ENCODE assay signal across 1 cellular context in the genomic region with DNA sequence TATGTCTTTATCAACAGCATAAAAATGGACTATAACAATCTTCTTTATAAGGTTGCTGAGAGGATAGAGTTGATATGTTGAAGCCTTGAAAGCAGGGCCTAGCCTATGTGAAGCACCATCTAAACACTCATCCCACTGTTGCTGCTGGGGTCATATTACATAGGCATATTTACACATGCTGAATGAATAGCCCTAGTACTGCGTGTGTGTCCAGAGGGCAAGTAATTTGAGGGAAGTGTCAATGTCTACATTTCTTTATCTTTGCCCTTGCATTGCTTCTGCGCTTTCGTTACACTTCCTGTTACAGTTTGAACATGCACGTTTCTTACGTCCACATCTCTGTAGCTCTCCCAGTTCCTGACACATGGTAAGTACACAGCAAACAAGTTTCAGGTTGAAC.
A peak's percentile ranks its signal among the peaks of the same experiment; 100 is the strongest.
TF ChIP-seq lines count a peak whose summit lies in the region.

No MANE protein-coding gene starts in this region.

TF ChIP-seq in HepG2, 621 proteins besides CTCF, POLR2A, EP300 and RAD21 (continued from another document and continues in another):
- no peak for TF ChIP-seq CENPT (CRISPR knock-in tag; IDR thresholded peaks at IDR 0.05; ENCODE audit: low read depth)
- TF ChIP-seq ZFP36L1 (CRISPR knock-in tag; IDR thresholded peaks at IDR 0.05), result no peak
- no peak for TF ChIP-seq ZIK1 (CRISPR knock-in tag; IDR thresholded peaks at IDR 0.05; ENCODE audit: borderline replicate concordance, low read depth)
- TF ChIP-seq ZKSCAN5 (CRISPR knock-in tag; IDR thresholded peaks at IDR 0.05), result no peak
- no peak for TF ChIP-seq ZNF3 (CRISPR knock-in tag; IDR thresholded peaks at IDR 0.05)
- peak; percentile 56; the same call in 1 of the 2 replicates for TF ChIP-seq PPARG (CRISPR knock-in tag; conservative IDR thresholded peaks at IDR 0.05)
- no peak for TF ChIP-seq RBM39 (IDR thresholded peaks at IDR 0.05; ENCODE audit: low read depth, low read length, poor library complexity, severe bottlenecking)
- TF ChIP-seq, protein P1, sequence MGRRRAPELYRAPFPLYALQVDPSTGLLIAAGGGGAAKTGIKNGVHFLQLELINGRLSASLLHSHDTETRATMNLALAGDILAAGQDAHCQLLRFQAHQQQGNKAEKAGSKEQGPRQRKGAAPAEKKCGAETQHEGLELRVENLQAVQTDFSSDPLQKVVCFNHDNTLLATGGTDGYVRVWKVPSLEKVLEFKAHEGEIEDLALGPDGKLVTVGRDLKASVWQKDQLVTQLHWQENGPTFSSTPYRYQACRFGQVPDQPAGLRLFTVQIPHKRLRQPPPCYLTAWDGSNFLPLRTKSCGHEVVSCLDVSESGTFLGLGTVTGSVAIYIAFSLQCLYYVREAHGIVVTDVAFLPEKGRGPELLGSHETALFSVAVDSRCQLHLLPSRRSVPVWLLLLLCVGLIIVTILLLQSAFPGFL (CRISPR knock-in tag; IDR thresholded peaks at IDR 0.05), result no peak
- TF ChIP-seq KDM2A (CRISPR knock-in tag; IDR thresholded peaks at IDR 0.05; ENCODE audit: borderline replicate concordance, low read depth), result no peak
- TF ChIP-seq MAFK (conservative IDR thresholded peaks at IDR 0.05 in 1 of 2, IDR thresholded peaks at IDR 0.05 in 1 of 2; ENCODE audit: low read length in 2 of 2), result no peak
- no peak for TF ChIP-seq ZNF382 (CRISPR knock-in tag; IDR thresholded peaks at IDR 0.05; ENCODE audit: borderline replicate concordance)
- TF ChIP-seq, protein P2, sequence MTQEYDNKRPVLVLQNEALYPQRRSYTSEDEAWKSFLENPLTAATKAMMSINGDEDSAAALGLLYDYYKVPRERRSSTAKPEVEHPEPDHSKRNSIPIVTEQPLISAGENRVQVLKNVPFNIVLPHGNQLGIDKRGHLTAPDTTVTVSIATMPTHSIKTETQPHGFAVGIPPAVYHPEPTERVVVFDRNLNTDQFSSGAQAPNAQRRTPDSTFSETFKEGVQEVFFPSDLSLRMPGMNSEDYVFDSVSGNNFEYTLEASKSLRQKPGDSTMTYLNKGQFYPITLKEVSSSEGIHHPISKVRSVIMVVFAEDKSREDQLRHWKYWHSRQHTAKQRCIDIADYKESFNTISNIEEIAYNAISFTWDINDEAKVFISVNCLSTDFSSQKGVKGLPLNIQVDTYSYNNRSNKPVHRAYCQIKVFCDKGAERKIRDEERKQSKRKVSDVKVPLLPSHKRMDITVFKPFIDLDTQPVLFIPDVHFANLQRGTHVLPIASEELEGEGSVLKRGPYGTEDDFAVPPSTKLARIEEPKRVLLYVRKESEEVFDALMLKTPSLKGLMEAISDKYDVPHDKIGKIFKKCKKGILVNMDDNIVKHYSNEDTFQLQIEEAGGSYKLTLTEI (CRISPR knock-in tag; conservative IDR thresholded peaks at IDR 0.05), result no peak
- TF ChIP-seq ZNF232 (CRISPR knock-in tag; IDR thresholded peaks at IDR 0.05; ENCODE audit: borderline replicate concordance), result no peak
- TF ChIP-seq, protein P3, sequence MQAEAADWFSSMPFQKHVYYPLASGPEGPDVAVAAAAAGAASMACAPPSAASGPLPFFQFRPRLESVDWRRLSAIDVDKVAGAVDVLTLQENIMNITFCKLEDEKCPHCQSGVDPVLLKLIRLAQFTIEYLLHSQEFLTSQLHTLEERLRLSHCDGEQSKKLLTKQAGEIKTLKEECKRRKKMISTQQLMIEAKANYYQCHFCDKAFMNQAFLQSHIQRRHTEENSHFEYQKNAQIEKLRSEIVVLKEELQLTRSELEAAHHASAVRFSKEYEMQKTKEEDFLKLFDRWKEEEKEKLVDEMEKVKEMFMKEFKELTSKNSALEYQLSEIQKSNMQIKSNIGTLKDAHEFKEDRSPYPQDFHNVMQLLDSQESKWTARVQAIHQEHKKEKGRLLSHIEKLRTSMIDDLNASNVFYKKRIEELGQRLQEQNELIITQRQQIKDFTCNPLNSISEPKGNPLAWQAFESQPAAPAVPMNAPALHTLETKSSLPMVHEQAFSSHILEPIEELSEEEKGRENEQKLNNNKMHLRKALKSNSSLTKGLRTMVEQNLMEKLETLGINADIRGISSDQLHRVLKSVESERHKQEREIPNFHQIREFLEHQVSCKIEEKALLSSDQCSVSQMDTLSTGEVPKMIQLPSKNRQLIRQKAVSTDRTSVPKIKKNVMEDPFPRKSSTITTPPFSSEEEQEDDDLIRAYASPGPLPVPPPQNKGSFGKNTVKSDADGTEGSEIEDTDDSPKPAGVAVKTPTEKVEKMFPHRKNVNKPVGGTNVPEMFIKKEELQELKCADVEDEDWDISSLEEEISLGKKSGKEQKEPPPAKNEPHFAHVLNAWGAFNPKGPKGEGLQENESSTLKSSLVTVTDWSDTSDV (CRISPR knock-in tag; IDR thresholded peaks at IDR 0.05), result no peak
- no peak for TF ChIP-seq XBP1 (CRISPR knock-in tag; IDR thresholded peaks at IDR 0.05)
- no peak for TF ChIP-seq ZNF713 (CRISPR knock-in tag; IDR thresholded peaks at IDR 0.05)
- no peak for TF ChIP-seq MTA3 (CRISPR knock-in tag; IDR thresholded peaks at IDR 0.05)
- TF ChIP-seq, protein P4, sequence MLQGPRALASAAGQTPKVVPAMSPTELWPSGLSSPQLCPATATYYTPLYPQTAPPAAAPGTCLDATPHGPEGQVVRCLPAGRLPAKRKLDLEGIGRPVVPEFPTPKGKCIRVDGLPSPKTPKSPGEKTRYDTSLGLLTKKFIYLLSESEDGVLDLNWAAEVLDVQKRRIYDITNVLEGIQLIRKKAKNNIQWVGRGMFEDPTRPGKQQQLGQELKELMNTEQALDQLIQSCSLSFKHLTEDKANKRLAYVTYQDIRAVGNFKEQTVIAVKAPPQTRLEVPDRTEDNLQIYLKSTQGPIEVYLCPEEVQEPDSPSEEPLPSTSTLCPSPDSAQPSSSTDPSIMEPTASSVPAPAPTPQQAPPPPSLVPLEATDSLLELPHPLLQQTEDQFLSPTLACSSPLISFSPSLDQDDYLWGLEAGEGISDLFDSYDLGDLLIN (CRISPR knock-in tag; IDR thresholded peaks at IDR 0.05; ENCODE audit: borderline replicate concordance), result no peak
- TF ChIP-seq, protein P5, sequence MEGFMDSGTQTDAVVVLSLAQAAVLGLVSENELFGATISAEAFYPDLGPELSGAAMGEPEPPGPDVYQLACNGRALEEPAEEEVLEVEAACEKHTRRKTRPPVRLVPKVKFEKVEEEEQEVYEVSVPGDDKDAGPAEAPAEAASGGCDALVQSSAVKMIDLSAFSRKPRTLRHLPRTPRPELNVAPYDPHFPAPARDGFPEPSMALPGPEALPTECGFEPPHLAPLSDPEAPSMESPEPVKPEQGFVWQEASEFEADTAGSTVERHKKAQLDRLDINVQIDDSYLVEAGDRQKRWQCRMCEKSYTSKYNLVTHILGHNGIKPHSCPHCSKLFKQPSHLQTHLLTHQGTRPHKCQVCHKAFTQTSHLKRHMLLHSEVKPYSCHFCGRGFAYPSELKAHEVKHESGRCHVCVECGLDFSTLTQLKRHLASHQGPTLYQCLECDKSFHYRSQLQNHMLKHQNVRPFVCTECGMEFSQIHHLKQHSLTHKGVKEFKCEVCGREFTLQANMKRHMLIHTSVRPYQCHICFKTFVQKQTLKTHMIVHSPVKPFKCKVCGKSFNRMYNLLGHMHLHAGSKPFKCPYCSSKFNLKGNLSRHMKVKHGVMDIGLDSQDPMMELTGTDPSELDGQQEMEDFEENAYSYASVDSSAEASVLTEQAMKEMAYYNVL (CRISPR knock-in tag; IDR thresholded peaks at IDR 0.05; ENCODE audit: borderline replicate concordance), result peak; percentile 77; the same call in 1 of the 2 replicates
- 0 out of 2 replicates have a peak, but pooled peaks have one; percentile 37 for TF ChIP-seq ZNF431 (CRISPR knock-in tag; IDR thresholded peaks at IDR 0.05; ENCODE audit: borderline replicate concordance, low read depth)
- TF ChIP-seq MZF1 (CRISPR knock-in tag; IDR thresholded peaks at IDR 0.05; ENCODE audit: borderline replicate concordance), result no peak
- TF ChIP-seq NR2F6 (IDR thresholded peaks at IDR 0.05), result peak; percentile 85
- TF ChIP-seq NR2F6 (CRISPR knock-in tag; IDR thresholded peaks at IDR 0.05), result peak; percentile 67; the same call in 1 of the 2 replicates
- no peak for TF ChIP-seq CAMTA2 (CRISPR knock-in tag; IDR thresholded peaks at IDR 0.05; ENCODE audit: borderline replicate concordance)
- no peak for TF ChIP-seq TMF1 (CRISPR knock-in tag; IDR thresholded peaks at IDR 0.05; ENCODE audit: low read depth)
- TF ChIP-seq, protein P6, sequence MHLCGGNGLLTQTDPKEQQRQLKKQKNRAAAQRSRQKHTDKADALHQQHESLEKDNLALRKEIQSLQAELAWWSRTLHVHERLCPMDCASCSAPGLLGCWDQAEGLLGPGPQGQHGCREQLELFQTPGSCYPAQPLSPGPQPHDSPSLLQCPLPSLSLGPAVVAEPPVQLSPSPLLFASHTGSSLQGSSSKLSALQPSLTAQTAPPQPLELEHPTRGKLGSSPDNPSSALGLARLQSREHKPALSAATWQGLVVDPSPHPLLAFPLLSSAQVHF (CRISPR knock-in tag; IDR thresholded peaks at IDR 0.05), result no peak
- TF ChIP-seq NONO (IDR thresholded peaks at IDR 0.05), result no peak
- peak; percentile 50; the same call in 1 of the 2 replicates for TF ChIP-seq NONO (CRISPR knock-in tag; conservative IDR thresholded peaks at IDR 0.05)
- TF ChIP-seq NRL (CRISPR knock-in tag; IDR thresholded peaks at IDR 0.05; ENCODE audit: borderline replicate concordance), result no peak
- TF ChIP-seq, protein P7, sequence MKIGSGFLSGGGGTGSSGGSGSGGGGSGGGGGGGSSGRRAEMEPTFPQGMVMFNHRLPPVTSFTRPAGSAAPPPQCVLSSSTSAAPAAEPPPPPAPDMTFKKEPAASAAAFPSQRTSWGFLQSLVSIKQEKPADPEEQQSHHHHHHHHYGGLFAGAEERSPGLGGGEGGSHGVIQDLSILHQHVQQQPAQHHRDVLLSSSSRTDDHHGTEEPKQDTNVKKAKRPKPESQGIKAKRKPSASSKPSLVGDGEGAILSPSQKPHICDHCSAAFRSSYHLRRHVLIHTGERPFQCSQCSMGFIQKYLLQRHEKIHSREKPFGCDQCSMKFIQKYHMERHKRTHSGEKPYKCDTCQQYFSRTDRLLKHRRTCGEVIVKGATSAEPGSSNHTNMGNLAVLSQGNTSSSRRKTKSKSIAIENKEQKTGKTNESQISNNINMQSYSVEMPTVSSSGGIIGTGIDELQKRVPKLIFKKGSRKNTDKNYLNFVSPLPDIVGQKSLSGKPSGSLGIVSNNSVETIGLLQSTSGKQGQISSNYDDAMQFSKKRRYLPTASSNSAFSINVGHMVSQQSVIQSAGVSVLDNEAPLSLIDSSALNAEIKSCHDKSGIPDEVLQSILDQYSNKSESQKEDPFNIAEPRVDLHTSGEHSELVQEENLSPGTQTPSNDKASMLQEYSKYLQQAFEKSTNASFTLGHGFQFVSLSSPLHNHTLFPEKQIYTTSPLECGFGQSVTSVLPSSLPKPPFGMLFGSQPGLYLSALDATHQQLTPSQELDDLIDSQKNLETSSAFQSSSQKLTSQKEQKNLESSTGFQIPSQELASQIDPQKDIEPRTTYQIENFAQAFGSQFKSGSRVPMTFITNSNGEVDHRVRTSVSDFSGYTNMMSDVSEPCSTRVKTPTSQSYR (CRISPR knock-in tag; IDR thresholded peaks at IDR 0.05; ENCODE audit: borderline replicate concordance), result no peak
- no peak for TF ChIP-seq ZNF75D (CRISPR knock-in tag; IDR thresholded peaks at IDR 0.05; ENCODE audit: borderline replicate concordance)
- no peak for TF ChIP-seq IKZF4 (CRISPR knock-in tag; IDR thresholded peaks at IDR 0.05; ENCODE audit: borderline replicate concordance, low read depth, not compliant biosample characterization)
- TF ChIP-seq SMYD3 (CRISPR knock-in tag; IDR thresholded peaks at IDR 0.05), result no peak
- TF ChIP-seq ZNF20 (CRISPR knock-in tag; IDR thresholded peaks at IDR 0.05), result no peak
- no peak for TF ChIP-seq ARNTL (CRISPR knock-in tag; IDR thresholded peaks at IDR 0.05)
- TF ChIP-seq, protein P8, sequence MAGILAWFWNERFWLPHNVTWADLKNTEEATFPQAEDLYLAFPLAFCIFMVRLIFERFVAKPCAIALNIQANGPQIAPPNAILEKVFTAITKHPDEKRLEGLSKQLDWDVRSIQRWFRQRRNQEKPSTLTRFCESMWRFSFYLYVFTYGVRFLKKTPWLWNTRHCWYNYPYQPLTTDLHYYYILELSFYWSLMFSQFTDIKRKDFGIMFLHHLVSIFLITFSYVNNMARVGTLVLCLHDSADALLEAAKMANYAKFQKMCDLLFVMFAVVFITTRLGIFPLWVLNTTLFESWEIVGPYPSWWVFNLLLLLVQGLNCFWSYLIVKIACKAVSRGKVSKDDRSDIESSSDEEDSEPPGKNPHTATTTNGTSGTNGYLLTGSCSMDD (CRISPR knock-in tag; IDR thresholded peaks at IDR 0.05), result no peak
- TF ChIP-seq, protein P9, sequence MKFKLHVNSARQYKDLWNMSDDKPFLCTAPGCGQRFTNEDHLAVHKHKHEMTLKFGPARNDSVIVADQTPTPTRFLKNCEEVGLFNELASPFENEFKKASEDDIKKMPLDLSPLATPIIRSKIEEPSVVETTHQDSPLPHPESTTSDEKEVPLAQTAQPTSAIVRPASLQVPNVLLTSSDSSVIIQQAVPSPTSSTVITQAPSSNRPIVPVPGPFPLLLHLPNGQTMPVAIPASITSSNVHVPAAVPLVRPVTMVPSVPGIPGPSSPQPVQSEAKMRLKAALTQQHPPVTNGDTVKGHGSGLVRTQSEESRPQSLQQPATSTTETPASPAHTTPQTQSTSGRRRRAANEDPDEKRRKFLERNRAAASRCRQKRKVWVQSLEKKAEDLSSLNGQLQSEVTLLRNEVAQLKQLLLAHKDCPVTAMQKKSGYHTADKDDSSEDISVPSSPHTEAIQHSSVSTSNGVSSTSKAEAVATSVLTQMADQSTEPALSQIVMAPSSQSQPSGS (CRISPR knock-in tag; IDR thresholded peaks at IDR 0.05), result no peak
- no peak for TF ChIP-seq ZNF274 (CRISPR knock-in tag; IDR thresholded peaks at IDR 0.05)
- no peak for TF ChIP-seq ZNF501 (CRISPR knock-in tag; IDR thresholded peaks at IDR 0.05)
- no peak for TF ChIP-seq LCORL (IDR thresholded peaks at IDR 0.05)
- no peak for TF ChIP-seq LCORL (CRISPR knock-in tag; IDR thresholded peaks at IDR 0.05)
- TF ChIP-seq, protein P10, sequence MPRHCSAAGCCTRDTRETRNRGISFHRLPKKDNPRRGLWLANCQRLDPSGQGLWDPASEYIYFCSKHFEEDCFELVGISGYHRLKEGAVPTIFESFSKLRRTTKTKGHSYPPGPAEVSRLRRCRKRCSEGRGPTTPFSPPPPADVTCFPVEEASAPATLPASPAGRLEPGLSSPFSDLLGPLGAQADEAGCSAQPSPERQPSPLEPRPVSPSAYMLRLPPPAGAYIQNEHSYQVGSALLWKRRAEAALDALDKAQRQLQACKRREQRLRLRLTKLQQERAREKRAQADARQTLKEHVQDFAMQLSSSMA (CRISPR knock-in tag; IDR thresholded peaks at IDR 0.05), result 0 out of 2 replicates have a peak, but pooled peaks have one; percentile 30
- 0 out of 4 replicates have a peak, but pooled peaks of 1 of the 2 experiments have one; percentile 25 for TF ChIP-seq KLF16 (CRISPR knock-in tag; IDR thresholded peaks at IDR 0.05)
- no peak for TF ChIP-seq ZNF547 (CRISPR knock-in tag; IDR thresholded peaks at IDR 0.05)
- TF ChIP-seq MTA1 (CRISPR knock-in tag; IDR thresholded peaks at IDR 0.05; ENCODE audit: borderline replicate concordance), result no peak
- TF ChIP-seq, protein P11, sequence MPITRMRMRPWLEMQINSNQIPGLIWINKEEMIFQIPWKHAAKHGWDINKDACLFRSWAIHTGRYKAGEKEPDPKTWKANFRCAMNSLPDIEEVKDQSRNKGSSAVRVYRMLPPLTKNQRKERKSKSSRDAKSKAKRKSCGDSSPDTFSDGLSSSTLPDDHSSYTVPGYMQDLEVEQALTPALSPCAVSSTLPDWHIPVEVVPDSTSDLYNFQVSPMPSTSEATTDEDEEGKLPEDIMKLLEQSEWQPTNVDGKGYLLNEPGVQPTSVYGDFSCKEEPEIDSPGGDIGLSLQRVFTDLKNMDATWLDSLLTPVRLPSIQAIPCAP (CRISPR knock-in tag; IDR thresholded peaks at IDR 0.05; ENCODE audit: low read depth), result no peak
